In genomic region chr10:14967897-14968296, GRCh38 we compare ENCODE assay signal across 39 cellular contexts. TPM values are rescaled to one million over a fixed set of nuclear protein-coding genes. Genes with fewer than 3 reads are reported as not detected.
"Had no signal": no experiment of that assay in that cellular context is flagged by ENCODE, and none has a peak within 500 bp of the region (broad histone marks: within the 10 kb centered on the region; RNA-seq: fewer than 3 reads in every experiment).

No MANE protein-coding gene starts in this region.

- H3K4me1 ChIP-seq: ascending aorta had no signal

- H3K27me3 ChIP-seq: ascending aorta had no signal

- H3K9me3 ChIP-seq: ascending aorta had no signal

- H3K36me3 Mint-ChIP-seq: activated CD4-positive, alpha-beta memory T cell treated with anti-CD3 and anti-CD28 coated beads for 36 hours; activated naive CD8-positive, alpha-beta T cell; activated naive CD8-positive, alpha-beta T cell treated with anti-CD3 and anti-CD28 coated beads, Interleukin-2, amount 10 ng/mL, durations not matched to agents 7 days and 5 days; brain; T-cell had no signal

- H3K36me3 ChIP-seq: ascending aorta, cardiac muscle cell had no signal

- H3K4me3 ChIP-seq: ascending aorta, cardiac muscle cell had no signal

- FAIRE-seq: bronchial epithelial cell, TTC549 had no signal

- H3K27ac ChIP-seq: ascending aorta, cardiac muscle cell, VCaP had no signal

- ATAC-seq: activated CD8-positive, alpha-beta T cell treated with anti-CD3 and anti-CD28 coated beads for 36 hours; activated naive CD8-positive, alpha-beta T cell treated with anti-CD3 and anti-CD28 coated beads, Interleukin-2, amount 50 U/mL, for 24 hours; activated T-cell treated with anti-CD3 and anti-CD28 coated beads, Interleukin-2, amount 50 U/mL, for 4 hours; activated T-cell treated with anti-CD3 and anti-CD28 coated beads, Interleukin-2, amount 50 U/mL, for 72 hours; activated T-helper 17 cell treated with anti-CD3 and anti-CD28 coated beads, Interleukin-2, amount 50 U/mL, for 72 hours; T-cell had no signal

- DNase-seq: activated B cell treated with CpG ODN at 0.5 μM for 24 hours; activated CD4-positive, alpha-beta memory T cell treated with anti-CD3 and anti-CD28 coated beads for 36 hours; activated CD4-positive, alpha-beta T cell treated with anti-CD3 and anti-CD28 coated beads for 4 hours; activated CD4-positive, alpha-beta T cell treated with anti-CD3 and anti-CD28 coated beads, Interleukin-2, amount 10 ng/mL, durations not matched to agents 24 days and 14 days; activated CD4-positive, alpha-beta T cell treated with anti-CD3 and anti-CD28 coated beads, Interleukin-2, amount 50 U/mL, for 1 hour; activated CD4-positive, alpha-beta T cell treated with anti-CD3 and anti-CD28 coated beads, Interleukin-2, amount 50 U/mL, for 4 hours; activated CD4-positive, CD25-positive, alpha-beta regulatory T cell treated with anti-CD3 and anti-CD28 coated beads, Interleukin-2, amount 50 U/mL, for 72 hours; activated CD8-positive, alpha-beta memory T cell treated with anti-CD3 and anti-CD28 coated beads, Interleukin-2, amount 50 U/mL, for 4 hours; activated CD8-positive, alpha-beta T cell treated with anti-CD3 and anti-CD28 coated beads for 36 hours; activated effector memory CD4-positive, alpha-beta T cell treated with anti-CD3 and anti-CD28 coated beads, Interleukin-2, amount 50 U/mL, for 16 hours; activated gamma-delta T cell treated with Interleukin-2 at 50 U/mL for 16 hours; activated naive CD4-positive, alpha-beta T cell; activated naive CD4-positive, alpha-beta T cell treated with anti-CD3 and anti-CD28 coated beads for 36 hours; activated naive CD4-positive, alpha-beta T cell treated with anti-CD3 and anti-CD28 coated beads, Interleukin-2, amount 50 U/mL, for 16 hours; activated naive CD8-positive, alpha-beta T cell treated with anti-CD3 and anti-CD28 coated beads, Interleukin-2, amount 10 ng/mL, durations not matched to agents 7 days and 5 days; activated naive CD8-positive, alpha-beta T cell treated with anti-CD3 and anti-CD28 coated beads, Interleukin-2, amount 50 U/mL, for 24 hours; activated T-cell treated with anti-CD3 and anti-CD28 coated beads for 4 hours; activated T-cell treated with anti-CD3 and anti-CD28 coated beads, Interleukin-2, amount 50 U/mL, for 1 hour; activated T-cell treated with anti-CD3 and anti-CD28 coated beads, Interleukin-2, amount 50 U/mL, for 4 hours; activated T-cell treated with anti-CD3 and anti-CD28 coated beads, Interleukin-2, amount 50 U/mL, for 72 hours; amygdala; anterior cingulate cortex; caudate nucleus; T-cell; T-helper 2 cell; T-helper 9 cell had no signal

- H3K27ac Mint-ChIP-seq: activated B cell treated with CpG ODN at 0.5 μM for 24 hours; activated CD4-positive, alpha-beta memory T cell treated with anti-CD3 and anti-CD28 coated beads for 36 hours; activated CD4-positive, alpha-beta T cell treated with anti-CD3 and anti-CD28 coated beads, Interleukin-2, amount 10 ng/mL, durations not matched to agents 24 days and 14 days; activated CD8-positive, alpha-beta T cell treated with anti-CD3 and anti-CD28 coated beads for 36 hours; activated naive CD4-positive, alpha-beta T cell treated with anti-CD3 and anti-CD28 coated beads for 36 hours; activated naive CD8-positive, alpha-beta T cell; activated naive CD8-positive, alpha-beta T cell treated with anti-CD3 and anti-CD28 coated beads, Interleukin-2, amount 10 ng/mL, durations not matched to agents 7 days and 5 days; activated naive CD8-positive, alpha-beta T cell treated with anti-CD3 and anti-CD28 coated beads, Interleukin-2, amount 50 U/mL, for 24 hours; activated T-cell treated with anti-CD3 and anti-CD28 coated beads, Interleukin-2, amount 50 U/mL, for 72 hours; activated T-helper 1 cell treated with anti-CD3 and anti-CD28 coated beads, Interleukin-12 subunit alpha, Interleukin-12 subunit beta, Interleukin-2, Interleukin-4 antibody, amounts not matched to agents 30 ng/mL and 10 ng/mL and 1 ng/mL, durations not matched to agents 14 hours and 24 hours and 36 hours; activated T-helper 17 cell treated with anti-CD3 and anti-CD28 coated beads, Interleukin-2, amount 50 U/mL, for 72 hours; brain; T-cell; T-helper 2 cell treated with Interferon-gamma antibody and Interleukin-4, amounts not matched to agents 5 μg/mL and 100 μg/mL, for 36 hours had no signal

- H3K4me1 Mint-ChIP-seq: activated B cell treated with CpG ODN at 0.5 μM for 24 hours; activated naive CD8-positive, alpha-beta T cell treated with anti-CD3 and anti-CD28 coated beads, Interleukin-2, amount 50 U/mL, for 24 hours; activated T-helper 17 cell treated with anti-CD3 and anti-CD28 coated beads, Interleukin-2, amount 50 U/mL, for 72 hours; brain had no signal

- H3K4me3 Mint-ChIP-seq: activated B cell treated with CpG ODN at 0.5 μM for 24 hours; activated CD4-positive, alpha-beta memory T cell treated with anti-CD3 and anti-CD28 coated beads for 36 hours; activated CD4-positive, alpha-beta T cell treated with anti-CD3 and anti-CD28 coated beads, Interleukin-2, amount 10 ng/mL, durations not matched to agents 24 days and 14 days; activated CD8-positive, alpha-beta T cell treated with anti-CD3 and anti-CD28 coated beads for 36 hours; activated naive CD4-positive, alpha-beta T cell treated with anti-CD3 and anti-CD28 coated beads for 36 hours; activated naive CD8-positive, alpha-beta T cell; activated naive CD8-positive, alpha-beta T cell treated with anti-CD3 and anti-CD28 coated beads, Interleukin-2, amount 10 ng/mL, durations not matched to agents 7 days and 5 days; activated naive CD8-positive, alpha-beta T cell treated with anti-CD3 and anti-CD28 coated beads, Interleukin-2, amount 50 U/mL, for 24 hours; activated T-cell treated with anti-CD3 and anti-CD28 coated beads, Interleukin-2, amount 50 U/mL, for 4 hours; activated T-cell treated with anti-CD3 and anti-CD28 coated beads, Interleukin-2, amount 50 U/mL, for 72 hours; activated T-helper 1 cell treated with anti-CD3 and anti-CD28 coated beads, Interleukin-12 subunit alpha, Interleukin-12 subunit beta, Interleukin-2, Interleukin-4 antibody, amounts not matched to agents 30 ng/mL and 10 ng/mL and 1 ng/mL, durations not matched to agents 14 hours and 24 hours and 36 hours; activated T-helper 17 cell treated with anti-CD3 and anti-CD28 coated beads, Interleukin-2, amount 50 U/mL, for 72 hours; brain; T-cell; T-helper 2 cell treated with Interferon-gamma antibody and Interleukin-4, amounts not matched to agents 5 μg/mL and 100 μg/mL, for 36 hours had no signal

- H3K9me3 Mint-ChIP-seq: activated B cell treated with CpG ODN at 0.5 μM for 24 hours; activated CD4-positive, alpha-beta memory T cell treated with anti-CD3 and anti-CD28 coated beads for 36 hours; activated CD4-positive, alpha-beta T cell treated with anti-CD3 and anti-CD28 coated beads, Interleukin-2, amount 10 ng/mL, durations not matched to agents 24 days and 14 days; activated CD8-positive, alpha-beta T cell treated with anti-CD3 and anti-CD28 coated beads for 36 hours; activated naive CD4-positive, alpha-beta T cell treated with anti-CD3 and anti-CD28 coated beads for 36 hours; activated naive CD8-positive, alpha-beta T cell treated with anti-CD3 and anti-CD28 coated beads, Interleukin-2, amount 10 ng/mL, durations not matched to agents 7 days and 5 days; activated naive CD8-positive, alpha-beta T cell treated with anti-CD3 and anti-CD28 coated beads, Interleukin-2, amount 50 U/mL, for 24 hours; activated T-cell treated with anti-CD3 and anti-CD28 coated beads, Interleukin-2, amount 50 U/mL, for 4 hours; activated T-cell treated with anti-CD3 and anti-CD28 coated beads, Interleukin-2, amount 50 U/mL, for 72 hours; activated T-helper 1 cell treated with anti-CD3 and anti-CD28 coated beads, Interleukin-12 subunit alpha, Interleukin-12 subunit beta, Interleukin-2, Interleukin-4 antibody, amounts not matched to agents 30 ng/mL and 10 ng/mL and 1 ng/mL, durations not matched to agents 14 hours and 24 hours and 36 hours; activated T-helper 17 cell treated with anti-CD3 and anti-CD28 coated beads, Interleukin-2, amount 50 U/mL, for 72 hours; brain; T-cell; T-helper 2 cell treated with Interferon-gamma antibody and Interleukin-4, amounts not matched to agents 5 μg/mL and 100 μg/mL, for 36 hours had no signal

- H3K27me3 Mint-ChIP-seq: activated B cell treated with CpG ODN at 0.5 μM for 24 hours; activated CD4-positive, alpha-beta memory T cell treated with anti-CD3 and anti-CD28 coated beads for 36 hours; activated CD8-positive, alpha-beta T cell treated with anti-CD3 and anti-CD28 coated beads for 36 hours; activated naive CD8-positive, alpha-beta T cell; activated naive CD8-positive, alpha-beta T cell treated with anti-CD3 and anti-CD28 coated beads, Interleukin-2, amount 10 ng/mL, durations not matched to agents 7 days and 5 days; activated naive CD8-positive, alpha-beta T cell treated with anti-CD3 and anti-CD28 coated beads, Interleukin-2, amount 50 U/mL, for 24 hours; activated T-helper 17 cell treated with anti-CD3 and anti-CD28 coated beads, Interleukin-2, amount 50 U/mL, for 72 hours; brain; T-cell had no signal

RNA-seq across cellular contexts. Expression of gene MEIG1, which starts 8.7 kb away (rescaled TPM):
- total RNA-seq: activated CD4-positive, alpha-beta T cell treated with anti-CD3 and anti-CD28 coated beads, Interleukin-2, amount 10 ng/mL, durations not matched to agents 24 days and 14 days; activated T-cell treated with anti-CD3 and anti-CD28 coated beads, Interleukin-2, amount 50 U/mL, for 4 hours; ascending aorta; bronchial epithelial cell; cardiac muscle cell; cerebellum; T-cell; T-helper 1 cell treated with Interleukin-12 subunit alpha and Interleukin-12 subunit beta and Interleukin-4 antibody, amounts not matched to agents 30 ng/mL and 1 ng/mL, for 36 hours had no signal
- polyA plus RNA-seq: adipose tissue had no signal
